Comparison of ENCODE assay signal across 1 cellular context in the genomic region with DNA sequence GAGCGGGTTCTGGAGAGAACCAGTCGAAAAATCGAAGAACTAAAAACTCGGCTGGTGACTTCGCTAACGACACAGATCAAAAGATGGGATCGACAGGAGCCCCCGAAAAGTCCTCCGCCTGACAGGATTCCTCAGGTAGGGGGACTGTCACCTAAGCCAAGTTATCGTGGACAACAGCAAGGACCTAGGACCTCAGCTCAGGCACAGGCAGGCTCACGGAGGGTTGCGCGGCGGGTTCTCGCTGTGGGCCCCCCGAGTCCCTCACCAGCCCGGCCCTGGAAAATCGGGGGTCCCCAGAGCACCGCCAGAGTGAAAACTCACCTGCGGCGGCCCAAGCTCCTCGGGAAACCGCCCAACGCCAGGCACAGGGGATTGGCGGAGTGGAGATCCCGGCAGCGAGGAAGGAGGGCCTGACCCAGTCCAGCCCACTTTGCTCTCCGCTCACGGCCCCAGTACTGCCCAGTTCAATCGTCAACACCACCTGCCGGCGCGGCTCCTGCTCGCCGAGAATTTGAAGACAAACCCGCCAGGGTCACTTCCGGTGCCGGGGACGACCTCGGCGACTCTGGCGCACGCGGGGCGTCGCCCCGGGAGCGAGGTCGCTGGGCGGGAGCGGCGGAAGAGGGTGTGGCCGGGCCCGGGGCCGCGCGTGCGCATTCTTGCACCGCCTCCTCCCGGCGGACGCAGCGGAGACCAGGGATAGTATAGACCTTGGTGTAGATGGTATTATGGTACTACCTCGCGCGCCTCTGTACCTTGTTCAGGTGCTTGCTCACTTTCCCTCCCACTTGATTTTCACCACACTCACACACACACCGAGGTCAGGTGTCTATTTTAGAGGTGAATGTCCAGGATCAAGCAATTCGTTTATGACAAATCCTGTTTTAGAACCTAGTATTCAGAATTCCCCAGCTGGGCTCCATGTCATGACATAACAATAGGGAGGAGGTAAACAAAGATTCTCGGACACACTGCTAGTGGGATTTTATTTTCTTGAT.
TF ChIP-seq lines count a peak whose summit lies in the region.

A gene (minus strand): TSS at position 567 of the 998 bp plus-strand sequence. CDS start 10,167 bp downstream, outside the sequence.

TF ChIP-seq in K562, 482 proteins besides CTCF, POLR2A, EP300 and RAD21 (continued from another document):
- TF ChIP-seq KHSRP (IDR thresholded peaks at IDR 0.05) (no peak), RBBP5 (IDR thresholded peaks at IDR 0.05; ENCODE audit: borderline replicate concordance, insufficient read depth, low read length, poor library complexity, severe bottlenecking) (peak; percentile 98), L3MBTL2 (IDR thresholded peaks at IDR 0.05) (peak; percentile 100), ZNF764 (CRISPR knock-in tag; IDR thresholded peaks at IDR 0.05; ENCODE audit: low read depth) (no peak), TFAM (CRISPR knock-in tag; conservative IDR thresholded peaks at IDR 0.05) (no peak), TAF9B (IDR thresholded peaks at IDR 0.05; ENCODE audit: partially characterized antibody) (peak; percentile 61), ETV1 (tag; conservative IDR thresholded peaks at IDR 0.05; ENCODE audit: low read depth) (peak; percentile 72), MYNN (IDR thresholded peaks at IDR 0.05) (no peak), MYNN (CRISPR knock-in tag; IDR thresholded peaks at IDR 0.05) (no peak), HDGF (IDR thresholded peaks at IDR 0.05) (no peak), ZNF436 (CRISPR knock-in tag; IDR thresholded peaks at IDR 0.05) (no peak), SRF (CRISPR knock-in tag; IDR thresholded peaks at IDR 0.05) (peak; percentile 10 to 87; a peak in 2 of 4 replicates), ZFP30 (CRISPR knock-in tag; IDR thresholded peaks at IDR 0.05; ENCODE audit: borderline replicate concordance) (no peak), CXXC5 (CRISPR knock-in tag; IDR thresholded peaks at IDR 0.05) (peak; percentile 97), COPS2 (conservative IDR thresholded peaks at IDR 0.05) (no peak)
- TF ChIP-seq, protein P1, sequence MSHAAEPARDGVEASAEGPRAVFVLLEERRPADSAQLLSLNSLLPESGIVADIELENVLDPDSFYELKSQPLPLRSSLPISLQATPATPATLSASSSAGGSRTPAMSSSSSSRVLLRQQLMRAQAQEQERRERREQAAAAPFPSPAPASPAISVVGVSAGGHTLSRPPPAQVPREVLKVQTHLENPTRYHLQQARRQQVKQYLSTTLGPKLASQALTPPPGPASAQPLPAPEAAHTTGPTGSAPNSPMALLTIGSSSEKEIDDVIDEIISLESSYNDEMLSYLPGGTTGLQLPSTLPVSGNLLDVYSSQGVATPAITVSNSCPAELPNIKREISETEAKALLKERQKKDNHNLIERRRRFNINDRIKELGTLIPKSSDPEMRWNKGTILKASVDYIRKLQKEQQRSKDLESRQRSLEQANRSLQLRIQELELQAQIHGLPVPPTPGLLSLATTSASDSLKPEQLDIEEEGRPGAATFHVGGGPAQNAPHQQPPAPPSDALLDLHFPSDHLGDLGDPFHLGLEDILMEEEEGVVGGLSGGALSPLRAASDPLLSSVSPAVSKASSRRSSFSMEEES (CRISPR knock-in tag; IDR thresholded peaks at IDR 0.05) = no peak
- TF ChIP-seq, protein P2, sequence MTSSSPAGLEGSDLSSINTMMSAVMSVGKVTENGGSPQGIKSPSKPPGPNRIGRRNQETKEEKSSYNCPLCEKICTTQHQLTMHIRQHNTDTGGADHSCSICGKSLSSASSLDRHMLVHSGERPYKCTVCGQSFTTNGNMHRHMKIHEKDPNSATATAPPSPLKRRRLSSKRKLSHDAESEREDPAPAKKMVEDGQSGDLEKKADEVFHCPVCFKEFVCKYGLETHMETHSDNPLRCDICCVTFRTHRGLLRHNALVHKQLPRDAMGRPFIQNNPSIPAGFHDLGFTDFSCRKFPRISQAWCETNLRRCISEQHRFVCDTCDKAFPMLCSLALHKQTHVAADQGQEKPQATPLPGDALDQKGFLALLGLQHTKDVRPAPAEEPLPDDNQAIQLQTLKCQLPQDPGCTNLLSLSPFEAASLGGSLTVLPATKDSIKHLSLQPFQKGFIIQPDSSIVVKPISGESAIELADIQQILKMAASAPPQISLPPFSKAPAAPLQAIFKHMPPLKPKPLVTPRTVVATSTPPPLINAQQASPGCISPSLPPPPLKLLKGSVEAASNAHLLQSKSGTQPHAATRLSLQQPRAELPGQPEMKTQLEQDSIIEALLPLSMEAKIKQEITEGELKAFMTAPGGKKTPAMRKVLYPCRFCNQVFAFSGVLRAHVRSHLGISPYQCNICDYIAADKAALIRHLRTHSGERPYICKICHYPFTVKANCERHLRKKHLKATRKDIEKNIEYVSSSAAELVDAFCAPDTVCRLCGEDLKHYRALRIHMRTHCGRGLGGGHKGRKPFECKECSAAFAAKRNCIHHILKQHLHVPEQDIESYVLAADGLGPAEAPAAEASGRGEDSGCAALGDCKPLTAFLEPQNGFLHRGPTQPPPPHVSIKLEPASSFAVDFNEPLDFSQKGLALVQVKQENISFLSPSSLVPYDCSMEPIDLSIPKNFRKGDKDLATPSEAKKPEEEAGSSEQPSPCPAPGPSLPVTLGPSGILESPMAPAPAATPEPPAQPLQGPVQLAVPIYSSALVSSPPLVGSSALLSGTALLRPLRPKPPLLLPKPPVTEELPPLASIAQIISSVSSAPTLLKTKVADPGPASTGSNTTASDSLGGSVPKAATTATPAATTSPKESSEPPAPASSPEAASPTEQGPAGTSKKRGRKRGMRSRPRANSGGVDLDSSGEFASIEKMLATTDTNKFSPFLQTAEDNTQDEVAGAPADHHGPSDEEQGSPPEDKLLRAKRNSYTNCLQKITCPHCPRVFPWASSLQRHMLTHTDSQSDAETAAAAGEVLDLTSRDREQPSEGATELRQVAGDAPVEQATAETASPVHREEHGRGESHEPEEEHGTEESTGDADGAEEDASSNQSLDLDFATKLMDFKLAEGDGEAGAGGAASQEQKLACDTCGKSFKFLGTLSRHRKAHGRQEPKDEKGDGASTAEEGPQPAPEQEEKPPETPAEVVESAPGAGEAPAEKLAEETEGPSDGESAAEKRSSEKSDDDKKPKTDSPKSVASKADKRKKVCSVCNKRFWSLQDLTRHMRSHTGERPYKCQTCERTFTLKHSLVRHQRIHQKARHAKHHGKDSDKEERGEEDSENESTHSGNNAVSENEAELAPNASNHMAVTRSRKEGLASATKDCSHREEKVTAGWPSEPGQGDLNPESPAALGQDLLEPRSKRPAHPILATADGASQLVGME (CRISPR knock-in tag; IDR thresholded peaks at IDR 0.05) = 0 out of 2 replicates have a peak, but pooled peaks have one; percentile 53
- TF ChIP-seq, protein P3, sequence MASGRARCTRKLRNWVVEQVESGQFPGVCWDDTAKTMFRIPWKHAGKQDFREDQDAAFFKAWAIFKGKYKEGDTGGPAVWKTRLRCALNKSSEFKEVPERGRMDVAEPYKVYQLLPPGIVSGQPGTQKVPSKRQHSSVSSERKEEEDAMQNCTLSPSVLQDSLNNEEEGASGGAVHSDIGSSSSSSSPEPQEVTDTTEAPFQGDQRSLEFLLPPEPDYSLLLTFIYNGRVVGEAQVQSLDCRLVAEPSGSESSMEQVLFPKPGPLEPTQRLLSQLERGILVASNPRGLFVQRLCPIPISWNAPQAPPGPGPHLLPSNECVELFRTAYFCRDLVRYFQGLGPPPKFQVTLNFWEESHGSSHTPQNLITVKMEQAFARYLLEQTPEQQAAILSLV (tag; IDR thresholded peaks at IDR 0.05) = no peak
- TF ChIP-seq, protein P4, sequence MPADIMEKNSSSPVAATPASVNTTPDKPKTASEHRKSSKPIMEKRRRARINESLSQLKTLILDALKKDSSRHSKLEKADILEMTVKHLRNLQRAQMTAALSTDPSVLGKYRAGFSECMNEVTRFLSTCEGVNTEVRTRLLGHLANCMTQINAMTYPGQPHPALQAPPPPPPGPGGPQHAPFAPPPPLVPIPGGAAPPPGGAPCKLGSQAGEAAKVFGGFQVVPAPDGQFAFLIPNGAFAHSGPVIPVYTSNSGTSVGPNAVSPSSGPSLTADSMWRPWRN (IDR thresholded peaks at IDR 0.05; ENCODE audit: low read depth) = no peak
- TF ChIP-seq, protein P5, sequence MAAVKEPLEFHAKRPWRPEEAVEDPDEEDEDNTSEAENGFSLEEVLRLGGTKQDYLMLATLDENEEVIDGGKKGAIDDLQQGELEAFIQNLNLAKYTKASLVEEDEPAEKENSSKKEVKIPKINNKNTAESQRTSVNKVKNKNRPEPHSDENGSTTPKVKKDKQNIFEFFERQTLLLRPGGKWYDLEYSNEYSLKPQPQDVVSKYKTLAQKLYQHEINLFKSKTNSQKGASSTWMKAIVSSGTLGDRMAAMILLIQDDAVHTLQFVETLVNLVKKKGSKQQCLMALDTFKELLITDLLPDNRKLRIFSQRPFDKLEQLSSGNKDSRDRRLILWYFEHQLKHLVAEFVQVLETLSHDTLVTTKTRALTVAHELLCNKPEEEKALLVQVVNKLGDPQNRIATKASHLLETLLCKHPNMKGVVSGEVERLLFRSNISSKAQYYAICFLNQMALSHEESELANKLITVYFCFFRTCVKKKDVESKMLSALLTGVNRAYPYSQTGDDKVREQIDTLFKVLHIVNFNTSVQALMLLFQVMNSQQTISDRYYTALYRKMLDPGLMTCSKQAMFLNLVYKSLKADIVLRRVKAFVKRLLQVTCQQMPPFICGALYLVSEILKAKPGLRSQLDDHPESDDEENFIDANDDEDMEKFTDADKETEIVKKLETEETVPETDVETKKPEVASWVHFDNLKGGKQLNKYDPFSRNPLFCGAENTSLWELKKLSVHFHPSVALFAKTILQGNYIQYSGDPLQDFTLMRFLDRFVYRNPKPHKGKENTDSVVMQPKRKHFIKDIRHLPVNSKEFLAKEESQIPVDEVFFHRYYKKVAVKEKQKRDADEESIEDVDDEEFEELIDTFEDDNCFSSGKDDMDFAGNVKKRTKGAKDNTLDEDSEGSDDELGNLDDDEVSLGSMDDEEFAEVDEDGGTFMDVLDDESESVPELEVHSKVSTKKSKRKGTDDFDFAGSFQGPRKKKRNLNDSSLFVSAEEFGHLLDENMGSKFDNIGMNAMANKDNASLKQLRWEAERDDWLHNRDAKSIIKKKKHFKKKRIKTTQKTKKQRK (IDR thresholded peaks at IDR 0.05; ENCODE audit: borderline replicate concordance, low read depth, low read length) = no peak
